10 cellular contexts compared by ENCODE assay signal in genomic region chr3:23659274-23659673, GRCh38.
A peak's percentile ranks its signal among the peaks of the same experiment; 100 is the strongest.
DNase-seq lines count a peak whose midpoint lies in the region; ATAC-seq and TF ChIP-seq lines count a peak whose summit lies in the region.
"Had no signal": no experiment of that assay in that cellular context is flagged by ENCODE, and none has a peak within 500 bp of the region (broad histone marks: within the 10 kb centered on the region; RNA-seq: fewer than 3 reads in every experiment).

No MANE protein-coding gene starts in this region.

- H3K9me3 ChIP-seq in testis, result no peaks in the 10 kb centered on the region

- DNase-seq in activated B cell treated with CpG ODN at 0.5 μM for 24 hours, result no peak
- DNase-seq in testis, result no peak
- DNase-seq in RKO (ENCODE audit: low spot score), result no peak
- no peak for DNase-seq in NCI-H2171 (lab: John Stamatoyannopoulos, UW)
- DNase-seq: activated naive CD4-positive, alpha-beta T cell treated with anti-CD3 and anti-CD28 coated beads, Interleukin-2, amount 10 ng/mL, durations not matched to agents 7 days and 5 days; EL had no signal

- POLR2A ChIA-PET in activated B cell treated with CpG ODN at 0.5 μM for 24 hours (lab: Charles Lee), result interaction anchor here (0.7 kb wide), 2 partner anchors 133 to 258 kb away, joined by 4 to 5 read pairs; no protein-coding TSS in a partner anchor

- no peak overlapping the region for H3K4me3 ChIP-seq in testis

- no peaks in the 10 kb centered on the region for H3K36me3 Mint-ChIP-seq in activated B cell treated with CpG ODN at 0.5 μM for 24 hours (ENCODE audit: low read depth)
- H3K36me3 Mint-ChIP-seq in activated T-helper 17 cell treated with anti-CD3 and anti-CD28 coated beads, Interleukin-2, amount 50 U/mL, for 72 hours (ENCODE audit: low read depth), result no peaks in the 10 kb centered on the region

- H3K4me3 Mint-ChIP-seq in activated B cell treated with CpG ODN at 0.5 μM for 24 hours, result peak overlapping the region; percentile 63
- no peak overlapping the region for H3K4me3 Mint-ChIP-seq in activated T-helper 17 cell treated with anti-CD3 and anti-CD28 coated beads, Interleukin-2, amount 50 U/mL, for 72 hours
- H3K4me3 Mint-ChIP-seq: activated naive CD4-positive, alpha-beta T cell treated with anti-CD3 and anti-CD28 coated beads, Interleukin-2, amount 10 ng/mL, durations not matched to agents 7 days and 5 days had no signal

- H3K27me3 ChIP-seq in testis, result no peaks in the 10 kb centered on the region

- TF ChIP-seq POLR2A in testis (IDR thresholded peaks at IDR 0.05), result no peak

- 72 to 85% methylated on average over 8 of the region's 8 CpGs for WGBS in testis, 2 donors

- peaks cover 78% of the 10 kb centered on the region for H3K4me1 Mint-ChIP-seq in activated B cell treated with CpG ODN at 0.5 μM for 24 hours
- H3K4me1 Mint-ChIP-seq in activated T-helper 17 cell treated with anti-CD3 and anti-CD28 coated beads, Interleukin-2, amount 50 U/mL, for 72 hours, result no peaks in the 10 kb centered on the region

- ATAC-seq in GM18519 (IDR thresholded peaks at IDR 0.05; ENCODE audit: low FRiP score, unreplicated experiment), result peak; percentile 63
- ATAC-seq in GM21737 (IDR thresholded peaks at IDR 0.05; ENCODE audit: unreplicated experiment), result peak; percentile 80
- ATAC-seq in HG03521 (IDR thresholded peaks at IDR 0.05; ENCODE audit: unreplicated experiment), result peak; percentile 56
- ATAC-seq in activated B cell treated with CpG ODN at 0.5 μM for 24 hours (ENCODE audit: low read depth), result peak; percentile 87
- ATAC-seq in activated T-helper 17 cell treated with anti-CD3 and anti-CD28 coated beads, Interleukin-2, amount 50 U/mL, for 72 hours (replicated peaks), result no peak

- H3K9me3 Mint-ChIP-seq in activated B cell treated with CpG ODN at 0.5 μM for 24 hours, result peaks cover 4% of the 10 kb centered on the region
- H3K9me3 Mint-ChIP-seq in activated T-helper 17 cell treated with anti-CD3 and anti-CD28 coated beads, Interleukin-2, amount 50 U/mL, for 72 hours, result peaks cover 4% of the 10 kb centered on the region

- TF ChIP-seq CTCF in activated B cell treated with CpG ODN at 0.5 μM for 24 hours (IDR thresholded peaks at IDR 0.05) (no peak), testis (IDR thresholded peaks at IDR 0.05) (no peak)

- H3K27ac ChIP-seq in testis, result no peak overlapping the region

- H3K27me3 Mint-ChIP-seq in activated B cell treated with CpG ODN at 0.5 μM for 24 hours, result no peaks in the 10 kb centered on the region
- H3K27me3 Mint-ChIP-seq in activated T-helper 17 cell treated with anti-CD3 and anti-CD28 coated beads, Interleukin-2, amount 50 U/mL, for 72 hours, result peaks cover 21% of the 10 kb centered on the region

- peaks cover 3% of the 10 kb centered on the region for H3K4me1 ChIP-seq in testis

- CTCF ChIA-PET in activated B cell treated with CpG ODN at 0.5 μM for 24 hours (lab: Charles Lee), result interaction anchor here (1.4 kb wide), 1 partner anchor 10 kb away, joined by 4 read pairs; no protein-coding TSS in a partner anchor

- H3K36me3 ChIP-seq in testis (ENCODE audit: low read depth, missing control alignments), result no peaks in the 10 kb centered on the region

- intact Hi-C loops in activated B cell treated with CpG ODN at 0.5 μM for 24 hours (cut with micrococcal nuclease), result loop anchor here (2.0 to 10.0 kb wide), 2 partner anchors 14 to 454 kb away; partner anchors contain the start of gene UBE2E2
- intact Hi-C loops in testis (cut with DNase I; ENCODE audit: low total_unique reads), result no loop called here

- peak overlapping the region; percentile 82 for H3K27ac Mint-ChIP-seq in activated B cell treated with CpG ODN at 0.5 μM for 24 hours
- no peak overlapping the region for H3K27ac Mint-ChIP-seq in activated T-helper 17 cell treated with anti-CD3 and anti-CD28 coated beads, Interleukin-2, amount 50 U/mL, for 72 hours
- H3K27ac Mint-ChIP-seq: activated naive CD4-positive, alpha-beta T cell treated with anti-CD3 and anti-CD28 coated beads, Interleukin-2, amount 10 ng/mL, durations not matched to agents 7 days and 5 days had no signal
